12 cellular contexts compared by ENCODE assay signal in genomic region chr10:22657566-22658190, GRCh38. TPM values are rescaled to one million over a fixed set of nuclear protein-coding genes. Genes with fewer than 3 reads are reported as not detected.
DNase-seq lines count a peak whose midpoint lies in the region; ATAC-seq, FAIRE-seq and TF ChIP-seq lines count a peak whose summit lies in the region.
"Had no signal": no experiment of that assay in that cellular context is flagged by ENCODE, and none has a peak within 500 bp of the region (broad histone marks: within the 10 kb centered on the region; RNA-seq: fewer than 3 reads in every experiment).

No MANE protein-coding gene starts in this region.

- H3F3A ChIP-seq in GM23248 (ENCODE audit: insufficient read depth), result peaks cover 23% of the 10 kb centered on the region

- H3K4me1 ChIP-seq in GM23248 (ENCODE audit: insufficient read depth) (peaks cover 34% of the 10 kb centered on the region), GM12878 (ENCODE audit: control insufficient read depth, insufficient read depth, low read length) (peaks cover 47% of the 10 kb centered on the region)

- H3K79me2 ChIP-seq in GM23248 (ENCODE audit: insufficient read depth) (peaks cover 90% of the 10 kb centered on the region), GM12878 (ENCODE audit: control insufficient read depth, insufficient read depth, low read length) (peaks cover 92% of the 10 kb centered on the region)

- no peak for TF ChIP-seq EP300 in GM12878 (IDR thresholded peaks at IDR 0.05; ENCODE audit: borderline replicate concordance in 1 of 2, control insufficient read depth in 1 of 2, low read depth in 2 of 2, low read length in 2 of 2)

- peak overlapping the region; percentile 35; the same call in 1 of the 2 replicates for H2AFZ ChIP-seq in GM23248
- no peak overlapping the region for H2AFZ ChIP-seq in GM12878 (ENCODE audit: control insufficient read depth, low read depth, low read length)

- H3K9me2 ChIP-seq in GM23248 (ENCODE audit: insufficient read depth), result no peaks in the 10 kb centered on the region

- no peak for TF ChIP-seq CTCF in CD4-positive, alpha-beta T cell (IDR thresholded peaks at IDR 0.05)
- TF ChIP-seq CTCF in GM12878 (IDR thresholded peaks at IDR 0.05 in 2 of 3, conservative IDR thresholded peaks at IDR 0.05 in 1 of 3; ENCODE audit: control insufficient read depth in 2 of 3, extremely low read depth in 1 of 3, insufficient read depth in 1 of 3, low read depth in 3 of 3, low read length in 3 of 3) (no peak), natural killer cell (IDR thresholded peaks at IDR 0.05) (no peak)

- CTCF ChIA-PET in CD4-positive, alpha-beta T cell (lab: Charles Lee), result interaction anchor here (0.8 to 1.5 kb wide), 4 partner anchors 11 to 52 kb away, joined by 3 to 5 read pairs (median 4); no protein-coding TSS in a partner anchor
- CTCF ChIA-PET in GM12878 (lab: Yijun Ruan, JAX), result interaction anchor here (1.1 to 3.9 kb wide), 3 partner anchors 8 to 39 kb away, joined by 3 to 18 read pairs (median 6); no protein-coding TSS in a partner anchor

- peak overlapping the region; percentile 79 for H3K4me3 Mint-ChIP-seq in CD4-positive, alpha-beta T cell
- H3K4me3 Mint-ChIP-seq in natural killer cell, result peak overlapping the region; percentile 78

- RAD21 ChIA-PET in GM12878 (lab: Charles Lee; ENCODE audit: unreplicated experiment), result interaction anchor here (1.1 to 2.3 kb wide), 5 partner anchors 9 to 53 kb away, joined by 3 to 7 read pairs (median 4); no protein-coding TSS in a partner anchor

- TF ChIP-seq POLR2A in GM12878 (IDR thresholded peaks at IDR 0.05; ENCODE audit: low read depth, low read length), result no peak

- in situ Hi-C loops in GM23248 (cut with MboI) (no loop called here), GM12878 (cut with MboI) (no loop called here)

- peak overlapping the region; percentile 32 for H3K27ac ChIP-seq in CD4-positive, alpha-beta T cell (ENCODE audit: low read depth, low read length)
- H3K27ac ChIP-seq in GM23248, result peak overlapping the region; percentile 81
- peak overlapping the region; percentile 55 for H3K27ac ChIP-seq in GM12878 (ENCODE audit: control insufficient read depth, insufficient read depth)

- no peak for ATAC-seq in CD4-positive, alpha-beta T cell (ENCODE audit: poor library complexity)
- peak; percentile 31; the same call in 1 of the 3 replicates for ATAC-seq in GM12878
- peak; percentile 34 to 51 (median 41) for ATAC-seq in natural killer cell
- ATAC-seq: left lung had no signal

- H3K36me3 Mint-ChIP-seq in CD4-positive, alpha-beta T cell (ENCODE audit: low read depth), result peaks cover 9% of the 10 kb centered on the region
- H3K36me3 Mint-ChIP-seq in natural killer cell, result no peaks in the 10 kb centered on the region

- no peak for DNase-seq in CD4-positive, alpha-beta T cell
- DNase-seq in GM23248 (peak; percentile 75), GM12878 (ENCODE audit: low read depth, low spot score) (no peak), natural killer cell (no peak), NCI-H1930 (lab: John Stamatoyannopoulos, UW) (no peak), AG08396 (ENCODE audit: low spot score) (no peak), foreskin melanocyte (no peak)
- DNase-seq: activated gamma-delta T cell, Calu3, left lung, NCI-H1105 treated with DMSO at 0.1 percent for 48 hours, NCI-H526 had no signal

- no peaks in the 10 kb centered on the region for H3K27me3 Mint-ChIP-seq in CD4-positive, alpha-beta T cell
- H3K27me3 Mint-ChIP-seq in natural killer cell (ENCODE audit: low read depth in 2 of 2), result no peaks in the 10 kb centered on the region

- peak overlapping the region; percentile 91 for H3K27ac Mint-ChIP-seq in CD4-positive, alpha-beta T cell
- H3K27ac Mint-ChIP-seq in natural killer cell, result peak overlapping the region; percentile 97 to 99

- POLR2A ChIA-PET in CD4-positive, alpha-beta T cell (lab: Charles Lee), result interaction anchor here (0.8 to 10.7 kb wide), 13 partner anchors 11 to 1161 kb away, joined by 3 to 157 read pairs (median 5); partner anchors contain the start of gene PIP4K2A
- POLR2A ChIA-PET in GM12878 (lab: Charles Lee), result interaction anchor here (0.9 to 1.5 kb wide), 6 partner anchors 8 to 25 kb away, joined by 3 to 5 read pairs (median 3); no protein-coding TSS in a partner anchor

- H3K9ac ChIP-seq in GM23248, result peak overlapping the region; percentile 64
- no peak overlapping the region for H3K9ac ChIP-seq in GM12878 (ENCODE audit: control insufficient read depth, insufficient read depth, low read length)

- no peak for TF ChIP-seq RAD21 in GM12878 (IDR thresholded peaks at IDR 0.05; ENCODE audit: insufficient read depth, low read depth, low read length)

- no peaks in the 10 kb centered on the region for H3K9me3 Mint-ChIP-seq in CD4-positive, alpha-beta T cell
- H3K9me3 Mint-ChIP-seq in natural killer cell, result no peaks in the 10 kb centered on the region

- no peaks in the 10 kb centered on the region for H3K9me3 ChIP-seq in CD4-positive, alpha-beta T cell (ENCODE audit: control insufficient read depth, low read length)
- H3K9me3 ChIP-seq in GM23248 (ENCODE audit: low read depth), result no peaks in the 10 kb centered on the region
- no peaks in the 10 kb centered on the region for H3K9me3 ChIP-seq in GM12878 (replicated peaks; ENCODE audit: control insufficient read depth, insufficient read depth, low read length)
- H3K9me3 ChIP-seq: left lung had no signal

- peaks cover 94% of the 10 kb centered on the region for H3K4me1 Mint-ChIP-seq in CD4-positive, alpha-beta T cell (ENCODE audit: low read depth)
- H3K4me1 Mint-ChIP-seq in natural killer cell, result peaks cover 88 to 93% of the 10 kb centered on the region in 2 donors

- BruUV-seq in GM12878 (replicated peaks; lab: Mats Ljungman, UMichigan), result no TSS peak

- H4K20me1 ChIP-seq in GM23248 (ENCODE audit: insufficient read depth) (no peaks in the 10 kb centered on the region), GM12878 (ENCODE audit: control insufficient read depth, insufficient read depth) (peaks cover under 1% of the 10 kb centered on the region)

- 57 to 61% methylated on average over 5 of the region's 5 CpGs for WGBS in GM23248 (ENCODE audit: low coverage in 1 of 2, low lambda C conversion rate in 2 of 2, missing lambda C conversion rate in 2 of 2), 2 experiments
- whole genome bisulfite sequencing in GM12878 (ENCODE audit: insufficient coverage, insufficient replicate concordance, low lambda C conversion rate, missing lambda C conversion rate), result 27% methylated on average over 5 of the region's 5 CpGs

- peak overlapping the region; percentile 80 for H3K4me2 ChIP-seq in GM23248 (ENCODE audit: unreplicated experiment)
- peak overlapping the region; percentile 31 for H3K4me2 ChIP-seq in GM12878 (ENCODE audit: control insufficient read depth, insufficient read depth)

- SMC1A ChIA-PET in GM12878 (lab: Charles Lee; ENCODE audit: uncharacterized antibody, unreplicated experiment), result interaction anchor here (0.8 to 4.7 kb wide), 16 partner anchors 8 to 74 kb away, joined by 3 to 23 read pairs (median 4); no protein-coding TSS in a partner anchor

- no peaks in the 10 kb centered on the region for H3K27me3 ChIP-seq in CD4-positive, alpha-beta T cell (ENCODE audit: control insufficient read depth, insufficient read depth, low read length)
- H3K27me3 ChIP-seq in GM23248 (replicated peaks; ENCODE audit: insufficient read depth), result no peaks in the 10 kb centered on the region
- no peaks in the 10 kb centered on the region for H3K27me3 ChIP-seq in GM12878 (replicated peaks in 1 of 2; ENCODE audit: control insufficient read depth in 2 of 2, insufficient read depth in 2 of 2, low read length in 1 of 2)
- H3K27me3 ChIP-seq: left lung had no signal

- intact Hi-C loops in CD4-positive, alpha-beta T cell (cut with DNase I, micrococcal nuclease), result loop anchor here in 1 of 2 experiments (2.0 kb wide), 1 partner anchor 55 kb away; no protein-coding TSS in a partner anchor
- intact Hi-C loops in GM12878 (cut with micrococcal nuclease; ENCODE audit: unreplicated experiment) (no loop called here), natural killer cell (cut with micrococcal nuclease) (no loop called here)

- no peak for FAIRE-seq in GM12878 (lab: Jason Lieb, UNC)

- H3K36me3 ChIP-seq in GM23248 (ENCODE audit: low read depth) (no peaks in the 10 kb centered on the region), GM12878 (ENCODE audit: control insufficient read depth in 2 of 2, insufficient read depth in 2 of 2, low read length in 1 of 2) (peaks cover 0 to 4% of the 10 kb centered on the region in 2 experiments; a peak in 1 of 4 replicates)
- H3K36me3 ChIP-seq: left lung had no signal

- peak overlapping the region; percentile 35 for H3K4me3 ChIP-seq in GM23248
- H3K4me3 ChIP-seq in GM12878, result no peak overlapping the region; the same call in 1 of the 2 replicates
- H3K4me3 ChIP-seq: left lung had no signal

RNA-seq across cellular contexts. Expression of gene PIP4K2A, which starts 56.7 kb away (rescaled TPM):
- 10 to 100 TPM; 75.4 to 87.2 TPM for total RNA-seq in CD4-positive, alpha-beta T cell
- total RNA-seq in GM23248 (2014; rRNA removed; shearing (Covaris generic)), result 19.8 and 134 TPM in 2 replicates
- polyA plus RNA-seq in GM23248 (2016; fragmentation: Nextera tagmentation; extraction: Ambion mirVana) (26.9 and 27.7 TPM in 2 replicates), GM12878 (2011; rRNA removed) (74.2 and 111 TPM in 2 replicates), GM12878 (2014; fragmentation: Illumina TruSeq; extraction: Trizol) (120 and 188 TPM in 2 replicates), GM12878 (2014; fragmentation: Nextera tagmentation; extraction: Ambion mirVana) (100 to 1,000 TPM in 1 of 2 experiments, 10 to 100 TPM in 1; 54.3 to 103 TPM), GM12878 (2014; rRNA removed) (63.4 and 82.4 TPM in 2 replicates), GM12878 (2016; fragmentation: Nextera tagmentation; extraction: Ambion mirVana) (10 to 100 TPM; 84.1 to 84.8 TPM)
- 75.2 and 80.8 TPM in 2 replicates for total RNA-seq in GM12878 (2013; cell fraction: nucleolus; rRNA removed)
- total RNA-seq in GM12878 (2014; rRNA removed) (66.1 and 76.6 TPM in 2 replicates), GM12878 (2014; rRNA removed; fragmentation: Illumina TruSeq; extraction: Trizol) (138 and 139 TPM in 2 replicates), GM12878 (2021) (107 and 110 TPM in 2 replicates), natural killer cell (100 to 1,000 TPM; 311 to 423 (median 405) TPM)
- 65.1 TPM for polyA plus RNA-seq in GM12878 (2011; ENCODE audit: low read depth)
- polyA plus RNA-seq in GM12878 (2011; cell fraction: cytosol; rRNA removed), result 37.6 and 45.3 TPM in 2 replicates
- 30.4 and 31.2 TPM in 2 replicates for polyA plus RNA-seq in GM12878 (2011; cell fraction: nucleus; rRNA removed)
- polyA plus RNA-seq in GM12878 (2012), result 50.1 and 66.8 TPM in 2 replicates
- polyA minus RNA-seq in GM12878 (2011; rRNA and poly(A)+ RNA removed), result 81.0 and 112 TPM in 2 replicates
- 36.2 and 39.6 TPM in 2 replicates for polyA minus RNA-seq in GM12878 (2011; cell fraction: cytosol; rRNA and poly(A)+ RNA removed)
- polyA minus RNA-seq in GM12878 (2011; cell fraction: nucleus; rRNA and poly(A)+ RNA removed), result 36.8 and 50.8 TPM in 2 replicates
